Comparison of ENCODE assay signal across 14 cellular contexts in the genomic region with DNA sequence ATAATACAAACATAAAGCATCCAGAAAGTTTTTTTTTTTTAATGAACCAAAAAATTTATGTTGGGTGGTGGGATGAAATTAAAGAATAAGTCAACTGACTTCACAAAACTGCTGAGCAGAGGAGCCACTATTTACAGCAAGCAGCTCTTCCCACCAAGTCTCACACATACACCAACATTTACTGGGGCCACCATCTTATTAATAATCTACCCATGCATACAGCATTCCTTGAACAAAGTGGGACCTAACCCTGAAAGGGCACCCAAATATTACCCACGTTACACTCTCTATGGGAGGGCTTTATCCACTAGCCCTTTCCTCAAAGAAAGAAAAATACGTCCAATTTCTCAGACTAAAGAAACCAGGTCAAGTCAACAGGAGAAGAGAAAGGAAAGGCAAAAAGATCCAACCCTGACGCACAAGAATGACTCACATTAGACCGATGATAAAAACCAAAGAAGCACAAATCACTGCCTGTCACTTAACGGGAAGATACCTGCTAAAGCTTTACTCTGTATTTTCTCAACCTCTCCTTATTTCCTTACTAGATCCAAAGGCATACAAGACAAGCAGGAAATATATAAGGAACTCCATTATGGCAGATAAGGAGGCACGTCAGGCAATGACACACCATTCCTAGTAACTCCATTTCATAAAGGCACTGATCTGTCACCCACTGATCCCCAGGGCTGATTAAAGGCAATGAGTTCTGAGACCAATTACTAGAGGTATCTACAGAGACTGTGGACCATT.
DNase-seq lines count a peak whose midpoint lies in the region; ATAC-seq and TF ChIP-seq lines count a peak whose summit lies in the region.
"Had no signal": no experiment of that assay in that cellular context is flagged by ENCODE, and none has a peak within 500 bp of the region (broad histone marks: within the 10 kb centered on the region; RNA-seq: fewer than 3 reads in every experiment).

No MANE protein-coding gene starts in this region.

- peaks cover 2% of the 10 kb centered on the region for H3K79me2 ChIP-seq in mesendoderm (ENCODE audit: control insufficient read depth, insufficient read depth, low read length)

- intact Hi-C loops in Calu3 (cut with micrococcal nuclease; ENCODE audit: unreplicated experiment) (no loop called here), right lobe of liver (cut with DNase I) (no loop called here)

- H3K4me1 ChIP-seq in Peyer's patch (no peaks in the 10 kb centered on the region), right lobe of liver (peaks cover 0 to 74% (median 26%) of the 10 kb centered on the region in 4 donors), mesendoderm (ENCODE audit: control insufficient read depth, low read depth, low read length) (peaks cover 3% of the 10 kb centered on the region)
- H3K4me1 ChIP-seq: neural progenitor cell had no signal

- H3K36me3 ChIP-seq in Peyer's patch (no peaks in the 10 kb centered on the region), right lobe of liver (no peaks in the 10 kb centered on the region), mesendoderm (ENCODE audit: control insufficient read depth, insufficient read depth, low read length) (no peaks in the 10 kb centered on the region)
- H3K36me3 ChIP-seq: neural progenitor cell had no signal

- H3K4ac ChIP-seq in mesendoderm (ENCODE audit: low read depth, low read length), result no peak overlapping the region

- H3K23ac ChIP-seq in mesendoderm (ENCODE audit: low read length), result no peak overlapping the region

- ATAC-seq in right lobe of liver (peak in 1 of 4 donors; percentile 49), GM18909 (IDR thresholded peaks at IDR 0.05; ENCODE audit: poor library complexity, unreplicated experiment) (no peak)
- ATAC-seq: activated CD8-positive, alpha-beta T cell treated with anti-CD3 and anti-CD28 coated beads for 36 hours; GM23338; T-cell had no signal

- no peaks in the 10 kb centered on the region for H3K9me3 ChIP-seq in Peyer's patch
- no peaks in the 10 kb centered on the region for H3K9me3 ChIP-seq in right lobe of liver

- CTCF ChIA-PET in Calu3 (lab: Charles Lee), result interaction anchor here (0.7 kb wide), 1 partner anchor 13 kb away, joined by 3 read pairs; no protein-coding TSS in a partner anchor

- H3K9ac ChIP-seq in mesendoderm (ENCODE audit: low read length), result no peak overlapping the region
- H3K9ac ChIP-seq: neural progenitor cell had no signal

- peak overlapping the region; percentile 50 for H3K4me3 Mint-ChIP-seq in Calu3 (ENCODE audit: low read depth, unreplicated experiment)
- H3K4me3 Mint-ChIP-seq: activated CD8-positive, alpha-beta T cell treated with anti-CD3 and anti-CD28 coated beads for 36 hours; activated T-helper 1 cell treated with anti-CD3 and anti-CD28 coated beads, Interleukin-12 subunit alpha, Interleukin-12 subunit beta, Interleukin-2, Interleukin-4 antibody, amounts not matched to agents 30 ng/mL and 10 ng/mL and 1 ng/mL, durations not matched to agents 14 hours and 24 hours and 36 hours; GM23338; neural progenitor cell; T-cell had no signal

- no peaks in the 10 kb centered on the region for H3K27me3 Mint-ChIP-seq in Calu3 (ENCODE audit: unreplicated experiment)
- H3K27me3 Mint-ChIP-seq: activated CD8-positive, alpha-beta T cell treated with anti-CD3 and anti-CD28 coated beads for 36 hours; T-cell had no signal

- TF ChIP-seq CTCF in Calu3 (IDR thresholded peaks at IDR 0.05; ENCODE audit: unreplicated experiment) (no peak), Peyer's patch (IDR thresholded peaks at IDR 0.05) (no peak), right lobe of liver (IDR thresholded peaks at IDR 0.05) (no peak)

- no peak overlapping the region for H2BK5ac ChIP-seq in mesendoderm (ENCODE audit: low read length)

- TF ChIP-seq POLR2A in Peyer's patch (IDR thresholded peaks at IDR 0.05) (no peak), right lobe of liver (IDR thresholded peaks at IDR 0.05) (no peak)

- H2BK15ac ChIP-seq in mesendoderm (replicated peaks; ENCODE audit: low read depth), result no peak overlapping the region

- no peak overlapping the region for H3K4me2 ChIP-seq in mesendoderm (ENCODE audit: low read length)
- H3K4me2 ChIP-seq: GM23338, neural progenitor cell had no signal

- peak overlapping the region; percentile 83 for H3K27ac Mint-ChIP-seq in Calu3 (ENCODE audit: unreplicated experiment)
- H3K27ac Mint-ChIP-seq: activated CD8-positive, alpha-beta T cell treated with anti-CD3 and anti-CD28 coated beads for 36 hours; activated T-helper 1 cell treated with anti-CD3 and anti-CD28 coated beads, Interleukin-12 subunit alpha, Interleukin-12 subunit beta, Interleukin-2, Interleukin-4 antibody, amounts not matched to agents 30 ng/mL and 10 ng/mL and 1 ng/mL, durations not matched to agents 14 hours and 24 hours and 36 hours; GM23338; neural progenitor cell; T-cell had no signal

- no peak overlapping the region for H2AK5ac ChIP-seq in mesendoderm (ENCODE audit: low read length)

- peaks cover 9% of the 10 kb centered on the region for H3K36me3 Mint-ChIP-seq in Calu3 (ENCODE audit: insufficient read depth, unreplicated experiment)
- H3K36me3 Mint-ChIP-seq: neural progenitor cell had no signal

- H3K9me3 Mint-ChIP-seq in Calu3 (ENCODE audit: low read depth, unreplicated experiment), result peaks cover 2% of the 10 kb centered on the region
- H3K9me3 Mint-ChIP-seq: activated CD8-positive, alpha-beta T cell treated with anti-CD3 and anti-CD28 coated beads for 36 hours; activated T-helper 1 cell treated with anti-CD3 and anti-CD28 coated beads, Interleukin-12 subunit alpha, Interleukin-12 subunit beta, Interleukin-2, Interleukin-4 antibody, amounts not matched to agents 30 ng/mL and 10 ng/mL and 1 ng/mL, durations not matched to agents 14 hours and 24 hours and 36 hours; GM23338; neural progenitor cell; T-cell had no signal

- H4K8ac ChIP-seq in mesendoderm (ENCODE audit: low read depth, low read length), result no peak overlapping the region

- no peak overlapping the region for H4K5ac ChIP-seq in mesendoderm (ENCODE audit: low read length)

- H3K18ac ChIP-seq in mesendoderm (ENCODE audit: low read length), result no peak overlapping the region

- no peaks in the 10 kb centered on the region for H3K27me3 ChIP-seq in Peyer's patch
- H3K27me3 ChIP-seq in right lobe of liver, result no peaks in the 10 kb centered on the region
- H3K27me3 ChIP-seq in mesendoderm (ENCODE audit: insufficient read depth, low read length, poor library complexity), result no peaks in the 10 kb centered on the region
- H3K27me3 ChIP-seq: neural progenitor cell had no signal

- no TSS peak for BruUV-seq in Calu3 (replicated peaks; lab: Mats Ljungman, UMichigan)

- H2BK120ac ChIP-seq in mesendoderm (ENCODE audit: low read depth, low read length), result no peak overlapping the region

- peak overlapping the region in 3 of 4 donors; percentile 16 to 53 (median 52) for H3K27ac ChIP-seq in Peyer's patch
- peak overlapping the region; percentile 76 to 94 (median 86) for H3K27ac ChIP-seq in right lobe of liver
- H3K27ac ChIP-seq in mesendoderm (ENCODE audit: low read depth, low read length), result no peak overlapping the region
- H3K27ac ChIP-seq: neural progenitor cell had no signal

- peak; percentile 7 for DNase-seq in Calu3
- DNase-seq in Peyer's patch, result no peak
- DNase-seq in dermis blood vessel endothelial cell, result peak; percentile 58
- DNase-seq in right lobe of liver, result no peak
- DNase-seq in mesendoderm, result no peak
- DNase-seq in activated CD4-positive, alpha-beta T cell treated with anti-CD3 and anti-CD28 coated beads, Interleukin-2, amount 50 U/mL, for 48 hours, result no peak
- DNase-seq in NCI-H82 (lab: John Stamatoyannopoulos, UW), result no peak
- DNase-seq: activated CD8-positive, alpha-beta T cell treated with anti-CD3 and anti-CD28 coated beads for 36 hours; NCI-H2081 treated with DMSO at 0.1 percent for 48 hours; T-cell had no signal

- no peak overlapping the region for H3K4me3 ChIP-seq in Peyer's patch
- no peak overlapping the region for H3K4me3 ChIP-seq in right lobe of liver
- no peak overlapping the region for H3K4me3 ChIP-seq in mesendoderm (ENCODE audit: low read length)
- H3K4me3 ChIP-seq: GM23338, neural progenitor cell had no signal

- WGBS in right lobe of liver (ENCODE audit: insufficient coverage, low coverage, low lambda C conversion rate, missing lambda C conversion rate), result 37% methylated on average over 6 of the region's 6 CpGs
- no CpG with 5 or more reads among the region's 6 CpGs for WGBS in mesendoderm (ENCODE audit: extremely low coverage, insufficient coverage, low lambda C conversion rate)

- peaks cover 44% of the 10 kb centered on the region for H3K4me1 Mint-ChIP-seq in Calu3 (ENCODE audit: low read depth, unreplicated experiment)
- H3K4me1 Mint-ChIP-seq: neural progenitor cell had no signal

- H3K79me1 ChIP-seq in mesendoderm (ENCODE audit: low read length), result peaks cover 4% of the 10 kb centered on the region

- no peak overlapping the region for H3K56ac ChIP-seq in mesendoderm (ENCODE audit: low read length)

Comparison
In these comparisons a context has a peak if more than half of its experiments do, and no peak if none do; other contexts are left out.
1. DNase-seq: peak in Calu3 (single experiment) and dermis blood vessel endothelial cell (single experiment); none in Peyer's patch (0 of 3), right lobe of liver (0 of 3), mesendoderm (single experiment), activated CD4-positive, alpha-beta T cell treated with anti-CD3 and anti-CD28 coated beads, Interleukin-2, amount 50 U/mL, for 48 hours (0 of 2) and NCI-H82 (single experiment).